18 cellular contexts compared by ENCODE assay signal in the genomic region with DNA sequence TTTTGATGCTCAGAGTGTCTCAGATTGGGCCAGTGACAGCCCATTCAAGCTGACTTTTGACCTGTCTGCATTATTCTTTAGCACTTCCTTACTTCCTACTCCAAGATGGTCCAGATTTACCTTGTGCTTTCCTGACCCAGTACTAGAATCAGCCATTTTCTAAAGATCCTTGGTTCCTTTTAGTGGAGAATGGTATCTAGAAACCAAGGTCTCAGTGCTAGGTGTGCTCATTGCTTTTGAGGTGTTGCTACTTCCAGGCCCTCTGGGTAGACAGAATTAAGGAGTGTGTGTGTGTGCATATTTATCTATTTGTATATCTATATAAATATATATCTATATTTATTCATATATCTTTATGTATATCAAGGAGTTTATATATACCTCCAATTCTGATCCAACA.
DNase-seq lines count a peak whose midpoint lies in the region; ATAC-seq and TF ChIP-seq lines count a peak whose summit lies in the region.
"Had no signal": no experiment of that assay in that cellular context is flagged by ENCODE, and none has a peak within 500 bp of the region (broad histone marks: within the 10 kb centered on the region; RNA-seq: fewer than 3 reads in every experiment).

No MANE protein-coding gene starts in this region.

- H3F3A ChIP-seq in GM23248 (ENCODE audit: insufficient read depth), result peaks cover 20% of the 10 kb centered on the region

- no peak for DNase-seq in CD4-positive, alpha-beta memory T cell
- DNase-seq in GM23248 (no peak), chondrocyte (ENCODE audit: low spot score) (no peak), osteoblast (ENCODE audit: insufficient read length, low spot score, missing footprints) (no peak), brain microvascular endothelial cell (no peak)
- DNase-seq: activated B cell treated with CpG ODN at 0.5 μM for 24 hours; activated CD8-positive, alpha-beta memory T cell treated with anti-CD3 and anti-CD28 coated beads, Interleukin-2, amount 10 ng/mL, durations not matched to agents 7 days and 5 days; activated naive CD4-positive, alpha-beta T cell treated with anti-CD3 and anti-CD28 coated beads for 36 hours; central memory CD4-positive, alpha-beta T cell; GDM1; mesendoderm; NCI-H1694 treated with DMSO at 0.1 percent for 48 hours; stimulated activated naive CD8-positive, alpha-beta T cell treated with anti-CD3 and anti-CD28 coated beads, Interleukin-15, amount 100 ng/mL, for 72 hours; SW 1271 had no signal

- H2AFZ ChIP-seq in GM23248 (peak overlapping the region; percentile 97; the same call in 1 of the 2 replicates), osteoblast (ENCODE audit: low read length) (peak overlapping the region; percentile 96)

- no peaks in the 10 kb centered on the region for H3K9me3 ChIP-seq in CD4-positive, alpha-beta memory T cell (ENCODE audit: control insufficient read depth in 1 of 2, low read length in 2 of 2)
- no peaks in the 10 kb centered on the region for H3K9me3 ChIP-seq in GM23248 (ENCODE audit: low read depth)
- peaks cover 5% of the 10 kb centered on the region for H3K9me3 ChIP-seq in osteoblast (ENCODE audit: low read depth, low read length)
- H3K9me3 ChIP-seq: pancreas had no signal

- peak overlapping the region in 6 of 8 donors; percentile 4 to 99 (median 94) for H3K4me3 Mint-ChIP-seq in CD4-positive, alpha-beta memory T cell
- H3K4me3 Mint-ChIP-seq in chondrocyte (ENCODE audit: unreplicated experiment), result no peak overlapping the region

- H3K9me2 ChIP-seq in GM23248 (ENCODE audit: insufficient read depth), result no peaks in the 10 kb centered on the region

- H3K36me3 ChIP-seq in CD4-positive, alpha-beta memory T cell (ENCODE audit: insufficient read depth, low read length), result no peaks in the 10 kb centered on the region
- H3K36me3 ChIP-seq in GM23248 (ENCODE audit: low read depth), result no peaks in the 10 kb centered on the region
- H3K36me3 ChIP-seq in osteoblast (ENCODE audit: insufficient read depth, low read length), result no peaks in the 10 kb centered on the region
- H3K36me3 ChIP-seq in brain microvascular endothelial cell (replicated peaks), result no peaks in the 10 kb centered on the region
- H3K36me3 ChIP-seq: pancreas had no signal

- no peaks in the 10 kb centered on the region for H4K20me1 ChIP-seq in GM23248 (ENCODE audit: insufficient read depth)
- no peaks in the 10 kb centered on the region for H4K20me1 ChIP-seq in osteoblast (ENCODE audit: insufficient read depth, low read length)

- H3K9me3 Mint-ChIP-seq in CD4-positive, alpha-beta memory T cell, result peaks cover 0 to 22% (median under 1%) of the 10 kb centered on the region in 8 donors
- peaks cover 9% of the 10 kb centered on the region for H3K9me3 Mint-ChIP-seq in chondrocyte (ENCODE audit: low read depth)
- H3K9me3 Mint-ChIP-seq: stimulated activated naive CD8-positive, alpha-beta T cell treated with anti-CD3 and anti-CD28 coated beads, Interleukin-15, amount 100 ng/mL, for 72 hours had no signal

- H3K4me1 Mint-ChIP-seq in CD4-positive, alpha-beta memory T cell, result peaks cover 26 to 47% (median 36%) of the 10 kb centered on the region in 4 donors
- peaks cover 37% of the 10 kb centered on the region for H3K4me1 Mint-ChIP-seq in chondrocyte (ENCODE audit: low read depth)

- H3K4me1 ChIP-seq in CD4-positive, alpha-beta memory T cell (ENCODE audit: insufficient read depth, low read length), result peaks cover 31% of the 10 kb centered on the region
- H3K4me1 ChIP-seq in GM23248 (ENCODE audit: insufficient read depth), result peaks cover 6% of the 10 kb centered on the region; the same call in 1 of the 2 replicates
- H3K4me1 ChIP-seq in osteoblast (ENCODE audit: insufficient read depth, low read length), result peaks cover 14% of the 10 kb centered on the region

- no peak overlapping the region for H3K4me3 ChIP-seq in CD4-positive, alpha-beta memory T cell (ENCODE audit: low read length in 2 of 2)
- H3K4me3 ChIP-seq in GM23248 (no peak overlapping the region), osteoblast (ENCODE audit: insufficient read depth, low read length) (no peak overlapping the region), brain microvascular endothelial cell (ENCODE audit: low read depth, low read length) (no peak overlapping the region)

- H3K79me2 ChIP-seq in GM23248 (ENCODE audit: insufficient read depth) (no peaks in the 10 kb centered on the region), osteoblast (ENCODE audit: insufficient read depth, low read length) (no peaks in the 10 kb centered on the region)

- no peak for ATAC-seq in GM21619 (IDR thresholded peaks at IDR 0.05; ENCODE audit: unreplicated experiment)
- ATAC-seq in HG02571 (IDR thresholded peaks at IDR 0.05; ENCODE audit: unreplicated experiment), result no peak
- ATAC-seq in HG03439 (IDR thresholded peaks at IDR 0.05; ENCODE audit: unreplicated experiment), result no peak
- ATAC-seq: activated CD8-positive, alpha-beta memory T cell treated with anti-CD3 and anti-CD28 coated beads, Interleukin-2, amount 10 ng/mL, durations not matched to agents 7 days and 5 days; pancreas; stimulated activated naive CD8-positive, alpha-beta T cell treated with anti-CD3 and anti-CD28 coated beads, Interleukin-15, amount 100 ng/mL, for 72 hours had no signal

- H3K27ac ChIP-seq in CD4-positive, alpha-beta memory T cell (ENCODE audit: low read depth, low read length), result no peak overlapping the region
- H3K27ac ChIP-seq in GM23248 (no peak overlapping the region), osteoblast (ENCODE audit: low read depth, low read length) (no peak overlapping the region), brain microvascular endothelial cell (no peak overlapping the region)

- H3K27me3 Mint-ChIP-seq in CD4-positive, alpha-beta memory T cell, result peaks cover 0 to 11% of the 10 kb centered on the region in 2 donors
- H3K27me3 Mint-ChIP-seq in chondrocyte (ENCODE audit: low read depth), result no peaks in the 10 kb centered on the region
- H3K27me3 Mint-ChIP-seq: stimulated activated naive CD8-positive, alpha-beta T cell treated with anti-CD3 and anti-CD28 coated beads, Interleukin-15, amount 100 ng/mL, for 72 hours had no signal

- intact Hi-C loops in CD4-positive, alpha-beta memory T cell (cut with micrococcal nuclease), result loop anchor here (2.0 to 5.0 kb wide), 4 partner anchors 67 to 205 kb away; partner anchors contain the start of gene UTRN

- peak overlapping the region; percentile 94; the same call in 1 of the 2 replicates for H3K9ac ChIP-seq in GM23248

- H3K36me3 Mint-ChIP-seq in CD4-positive, alpha-beta memory T cell, result peaks cover 0 to 21% of the 10 kb centered on the region in 2 donors
- no peaks in the 10 kb centered on the region for H3K36me3 Mint-ChIP-seq in chondrocyte (ENCODE audit: low read depth)

- TF ChIP-seq CTCF in chondrocyte (IDR thresholded peaks at IDR 0.05) (no peak), osteoblast (IDR thresholded peaks at IDR 0.05; ENCODE audit: extremely low read depth, low read depth, low read length) (no peak), brain microvascular endothelial cell (IDR thresholded peaks at IDR 0.05; ENCODE audit: low read depth, low read length, missing control alignments) (no peak)

- peak overlapping the region; percentile 92 for H3K4me2 ChIP-seq in GM23248 (ENCODE audit: unreplicated experiment)
- peak overlapping the region; percentile 80 for H3K4me2 ChIP-seq in osteoblast (ENCODE audit: insufficient read depth, low read length)

- POLR2A ChIA-PET in CD4-positive, alpha-beta memory T cell (lab: Charles Lee; ENCODE audit: partially characterized antibody), result interaction anchor here (1.0 to 5.5 kb wide), 2 partner anchors 67 to 113 kb away, joined by 3 to 29 read pairs; partner anchors contain the start of gene STX11

- CTCF ChIA-PET in CD4-positive, alpha-beta memory T cell (lab: Charles Lee; ENCODE audit: partially characterized antibody), result interaction anchor here (0.6 to 3.4 kb wide), 19 partner anchors 10 to 291 kb away, joined by 3 to 29 read pairs (median 4); partner anchors contain the start of gene STX11

- in situ Hi-C loops in GM23248 (cut with MboI) (loop anchor here (5.0 kb wide), 1 partner anchor 120 kb away; the partner anchor contains the start of gene SF3B5), brain microvascular endothelial cell (cut with HindIII; ENCODE audit: low pct_ligation_motif_present, low sequenced_read_pairs) (no loop called here)

- H3K27ac Mint-ChIP-seq in CD4-positive, alpha-beta memory T cell, result peak overlapping the region in 6 of 7 donors; percentile 36 to 100 (median 80)
- H3K27ac Mint-ChIP-seq in chondrocyte (ENCODE audit: unreplicated experiment), result peak overlapping the region; percentile 96

- H3K27me3 ChIP-seq in CD4-positive, alpha-beta memory T cell (ENCODE audit: insufficient read depth, low read length), result no peaks in the 10 kb centered on the region
- H3K27me3 ChIP-seq in GM23248 (replicated peaks; ENCODE audit: insufficient read depth) (no peaks in the 10 kb centered on the region), osteoblast (ENCODE audit: insufficient read depth, low read length) (no peaks in the 10 kb centered on the region), brain microvascular endothelial cell (replicated peaks) (no peaks in the 10 kb centered on the region)
- H3K27me3 ChIP-seq: pancreas had no signal
